Comparison of ENCODE assay signal across 9 cellular contexts in the genomic region with DNA sequence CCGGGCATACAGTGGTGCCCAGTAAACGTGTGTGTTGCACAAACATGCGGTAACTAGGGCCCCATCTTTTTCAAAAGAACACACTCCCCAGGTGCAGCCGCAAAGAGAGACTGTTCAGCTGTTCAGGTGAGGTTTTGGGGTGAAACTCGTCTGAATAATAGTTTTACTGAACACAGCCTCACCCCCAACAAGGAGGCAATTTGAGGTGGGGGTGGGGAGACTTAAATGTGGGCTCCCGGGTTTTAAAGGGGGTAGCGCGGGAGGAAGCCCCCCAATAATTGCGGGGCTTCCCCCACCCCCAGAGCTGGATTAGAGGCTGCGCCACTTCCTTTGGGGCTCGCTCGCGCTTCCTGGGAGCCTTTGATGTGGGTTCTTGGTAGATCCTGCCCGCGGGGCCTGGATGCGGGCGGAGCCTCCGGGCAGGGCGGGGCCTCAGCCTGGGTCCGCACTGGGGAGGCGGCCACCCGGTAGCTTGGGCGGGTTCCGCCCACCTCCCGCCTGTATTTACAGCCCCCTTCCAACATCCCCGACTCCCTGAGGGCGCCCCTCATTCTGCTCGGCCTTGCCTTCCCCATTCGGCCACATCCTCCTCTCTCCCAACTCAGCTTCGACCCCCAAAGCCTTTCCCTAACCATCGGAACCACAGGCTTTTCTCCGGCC. TPM values are rescaled to one million over a fixed set of nuclear protein-coding genes. Genes with fewer than 3 reads are reported as not detected.
DNase-seq lines count a peak whose midpoint lies in the region; ATAC-seq and TF ChIP-seq lines count a peak whose summit lies in the region.
"Had no signal": no experiment of that assay in that cellular context is flagged by ENCODE, and none has a peak within 500 bp of the region (broad histone marks: within the 10 kb centered on the region; RNA-seq: fewer than 3 reads in every experiment).

No MANE protein-coding gene starts in this region.

- DNase-seq in activated CD8-positive, alpha-beta memory T cell treated with anti-CD3 and anti-CD28 coated beads for 4 hours (ENCODE audit: low read depth in 2 of 2): peak; percentile 17 to 38
- DNase-seq in stimulated activated CD4-positive, alpha-beta T cell treated with anti-CD3 and anti-CD28 coated beads, Interleukin-4, amount 100 ng/mL, for 48 hours (ENCODE audit: low read depth in 2 of 2): peak; percentile 31 to 44
- DNase-seq in CD1c-positive myeloid dendritic cell (ENCODE audit: extremely low spot score) (no peak), coronary artery (ENCODE audit: low spot score) (no peak), MG63 (no peak)
- DNase-seq: NCI-H1694 treated with DMSO at 0.1 percent for 48 hours had no signal

- H3K27me3 ChIP-seq in HUES64 (ENCODE audit: insufficient read depth, low read length) (peaks cover 7% of the 10 kb centered on the region), iPS-15b (ENCODE audit: control insufficient read depth, insufficient read depth, low read length) (peaks cover 13% of the 10 kb centered on the region), MG63 (no peaks in the 10 kb centered on the region)

- H3K27ac ChIP-seq in HUES64 (ENCODE audit: low read depth, low read length): no peak overlapping the region
- H3K27ac ChIP-seq in coronary artery: no peak overlapping the region

- no peak for TF ChIP-seq CTCF in coronary artery (IDR thresholded peaks at IDR 0.05)

- peak overlapping the region; percentile 39 for H3K4me3 ChIP-seq in HUES64 (ENCODE audit: low read length)
- peak overlapping the region; percentile 56 for H3K4me3 ChIP-seq in iPS-15b (ENCODE audit: low read depth, low read length)
- H3K4me3 ChIP-seq in coronary artery: no peak overlapping the region
- no peak overlapping the region for H3K4me3 ChIP-seq in MG63

- H3K9ac ChIP-seq in HUES64 (ENCODE audit: low read depth, low read length): peak overlapping the region; percentile 41; the same call in 1 of the 2 replicates
- H3K9ac ChIP-seq in iPS-15b (ENCODE audit: low read depth, low read length): no peak overlapping the region

- ATAC-seq in HG02623 (IDR thresholded peaks at IDR 0.05; ENCODE audit: unreplicated experiment): no peak

- 11% methylated on average over 32 of the region's 32 CpGs for WGBS in HUES64

- no peaks in the 10 kb centered on the region for H3K36me3 ChIP-seq in HUES64 (ENCODE audit: insufficient read depth, low read length)
- H3K36me3 ChIP-seq in iPS-15b (ENCODE audit: control insufficient read depth, insufficient read depth, low read length): peaks cover 3% of the 10 kb centered on the region
- H3K36me3 ChIP-seq in MG63: no peaks in the 10 kb centered on the region

- H3K9me3 ChIP-seq in HUES64 (ENCODE audit: insufficient read depth, low read depth, low read length) (no peaks in the 10 kb centered on the region), iPS-15b (ENCODE audit: control insufficient read depth, insufficient read depth, low read length) (no peaks in the 10 kb centered on the region), MG63 (no peaks in the 10 kb centered on the region)

- H3K4me1 ChIP-seq in HUES64 (ENCODE audit: insufficient read depth, low read length) (peaks cover 23% of the 10 kb centered on the region), iPS-15b (ENCODE audit: control insufficient read depth, insufficient read depth, low read length) (peaks cover 7% of the 10 kb centered on the region)

RNA-seq across cellular contexts. Expression of a gene that starts 6.4 kb away (rescaled TPM):
- polyA plus RNA-seq in HUES64 (2013, experiment 1 of 2): 28.0 TPM
- 32.0 TPM for polyA plus RNA-seq in HUES64 (2013, experiment 2 of 2)
- total RNA-seq in MG63 (2014; rRNA removed; shearing (Covaris generic); ENCODE audit: low replicate concordance): 68.4 and 80.5 TPM in 2 replicates

RNA-seq across cellular contexts. Expression of a gene that starts 50.2 kb away (rescaled TPM):
- 12.8 TPM for polyA plus RNA-seq in HUES64 (2013, experiment 1 of 2)
- polyA plus RNA-seq in HUES64 (2013, experiment 2 of 2): 15.7 TPM
- 20.4 and 36.3 TPM in 2 replicates for total RNA-seq in MG63 (2014; rRNA removed; shearing (Covaris generic); ENCODE audit: low replicate concordance)

Comparison
In these comparisons a context has a peak if more than half of its experiments do, and no peak if none do; other contexts are left out.
1. H3K4me3 ChIP-seq: peak in HUES64 (single experiment) and iPS-15b (single experiment); none in coronary artery (single experiment) and MG63 (single experiment).
2. DNase-seq: peak in activated CD8-positive, alpha-beta memory T cell treated with anti-CD3 and anti-CD28 coated beads for 4 hours (2 of 2) and stimulated activated CD4-positive, alpha-beta T cell treated with anti-CD3 and anti-CD28 coated beads, Interleukin-4, amount 100 ng/mL, for 48 hours (2 of 2); none in CD1c-positive myeloid dendritic cell (single experiment), coronary artery (single experiment) and MG63 (single experiment).